29 cellular contexts compared by ENCODE assay signal in genomic region chr2:71496156-71496770, GRCh38. TPM values are rescaled to one million over a fixed set of nuclear protein-coding genes. Genes with fewer than 3 reads are reported as not detected.
DNase-seq lines count a peak whose midpoint lies in the region; ATAC-seq and TF ChIP-seq lines count a peak whose summit lies in the region.
"Had no signal": no experiment of that assay in that cellular context is flagged by ENCODE, and none has a peak within 500 bp of the region (broad histone marks: within the 10 kb centered on the region; RNA-seq: fewer than 3 reads in every experiment).

No MANE protein-coding gene starts in this region.

- H3K9ac ChIP-seq in neuronal stem cell (ENCODE audit: low read depth, low read length, poor library complexity) = no peak overlapping the region

- no peaks in the 10 kb centered on the region for H3K27me3 ChIP-seq in right cardiac atrium (ENCODE audit: control insufficient read depth, insufficient read depth)
- no peaks in the 10 kb centered on the region for H3K27me3 ChIP-seq in neuronal stem cell (ENCODE audit: control insufficient read depth in 3 of 3, insufficient read depth in 3 of 3, low read depth in 1 of 3, low read length in 3 of 3)
- H3K27me3 ChIP-seq: breast epithelium, ovary, Peyer's patch had no signal

- H3K27me3 Mint-ChIP-seq in Calu3 (ENCODE audit: unreplicated experiment) (no peaks in the 10 kb centered on the region), WTC11 (ENCODE audit: low read depth) (no peaks in the 10 kb centered on the region; the same call in 1 of the 2 replicates)
- H3K27me3 Mint-ChIP-seq in activated naive CD4-positive, alpha-beta T cell treated with anti-CD3 and anti-CD28 coated beads for 36 hours (ENCODE audit: low read depth) = peaks cover 9% of the 10 kb centered on the region
- H3K27me3 Mint-ChIP-seq: stimulated activated naive CD8-positive, alpha-beta T cell treated with anti-CD3 and anti-CD28 coated beads, Interleukin-15, amount 100 ng/mL, for 72 hours; type B pancreatic cell had no signal

- no peak overlapping the region for H3K4ac ChIP-seq in neuronal stem cell (ENCODE audit: low read length)

- H3K9me3 Mint-ChIP-seq in Calu3 (ENCODE audit: low read depth, unreplicated experiment) (no peaks in the 10 kb centered on the region), WTC11 (peaks cover 4% of the 10 kb centered on the region; the same call in 1 of the 2 replicates)
- no peaks in the 10 kb centered on the region for H3K9me3 Mint-ChIP-seq in activated naive CD4-positive, alpha-beta T cell treated with anti-CD3 and anti-CD28 coated beads for 36 hours
- H3K9me3 Mint-ChIP-seq: CD4-positive, alpha-beta T cell; HFFc6; memory B cell; stimulated activated naive CD8-positive, alpha-beta T cell treated with anti-CD3 and anti-CD28 coated beads, Interleukin-15, amount 100 ng/mL, for 72 hours; T-helper 1 cell treated with Interleukin-12 subunit alpha and Interleukin-12 subunit beta and Interleukin-4 antibody, amounts not matched to agents 30 μg/mL and 1 μg/mL, for 36 hours; type B pancreatic cell had no signal

- no peak overlapping the region for H2AK5ac ChIP-seq in neuronal stem cell (ENCODE audit: low read depth, low read length)

- no peak overlapping the region for H3K18ac ChIP-seq in neuronal stem cell (ENCODE audit: low read length)

- H2BK120ac ChIP-seq in neuronal stem cell (ENCODE audit: low read depth, low read length) = no peak overlapping the region

- H3K4me2 ChIP-seq in neuronal stem cell (ENCODE audit: insufficient read depth, low read length, poor library complexity, severe bottlenecking) = no peak overlapping the region

- no peak for TF ChIP-seq CTCF in Calu3 (IDR thresholded peaks at IDR 0.05; ENCODE audit: unreplicated experiment)
- TF ChIP-seq CTCF in WTC11 (IDR thresholded peaks at IDR 0.05) = no peak

- no peak overlapping the region for H4K91ac ChIP-seq in neuronal stem cell (ENCODE audit: low read depth, low read length, poor library complexity)

- H3K4me3 ChIP-seq in right cardiac atrium (ENCODE audit: low read length) (no peak overlapping the region), neuronal stem cell (ENCODE audit: low read length in 2 of 2) (no peak overlapping the region)
- H3K4me3 ChIP-seq: breast epithelium, coronary artery, ovary, Peyer's patch had no signal

- H3K36me3 ChIP-seq in neuronal stem cell (replicated peaks in 1 of 2; ENCODE audit: control insufficient read depth in 2 of 2, insufficient read depth in 2 of 2, low read length in 2 of 2) = no peaks in the 10 kb centered on the region
- H3K36me3 ChIP-seq: breast epithelium, ovary, Peyer's patch had no signal

- no peaks in the 10 kb centered on the region for H3K79me1 ChIP-seq in neuronal stem cell (ENCODE audit: low read depth, low read length)

- H2BK5ac ChIP-seq in neuronal stem cell (ENCODE audit: low read length) = no peak overlapping the region

- H3K4me1 Mint-ChIP-seq in Calu3 (ENCODE audit: low read depth, unreplicated experiment) = peaks cover 57% of the 10 kb centered on the region
- H3K4me1 Mint-ChIP-seq in WTC11 = peaks cover 42% of the 10 kb centered on the region
- H3K4me1 Mint-ChIP-seq in activated naive CD4-positive, alpha-beta T cell treated with anti-CD3 and anti-CD28 coated beads for 36 hours (ENCODE audit: low read depth) = no peaks in the 10 kb centered on the region
- H3K4me1 Mint-ChIP-seq: activated CD4-positive, alpha-beta T cell treated with anti-CD3 and anti-CD28 coated beads for 36 hours; activated naive CD4-positive, alpha-beta T cell treated with anti-CD3 and anti-CD28 coated beads, Interleukin-2, amount 10 ng/mL, durations not matched to agents 7 days and 5 days; memory B cell; naive B cell; stimulated activated naive CD8-positive, alpha-beta T cell treated with anti-CD3 and anti-CD28 coated beads, Interleukin-15, amount 100 ng/mL, for 72 hours had no signal

- peak overlapping the region; percentile 42 for H2AFZ ChIP-seq in neuronal stem cell (ENCODE audit: low read length)

- ATAC-seq in WTC11 = peak; percentile 94
- peak; percentile 54 to 59 for ATAC-seq in right cardiac atrium
- no peak for ATAC-seq in stimulated activated naive CD8-positive, alpha-beta T cell treated with anti-CD3 and anti-CD28 coated beads, Interleukin-15, Interleukin-2, amounts not matched to agents 100 U/mL and 50 U/mL, for 24 hours
- ATAC-seq: activated CD4-positive, alpha-beta T cell treated with anti-CD3 and anti-CD28 coated beads for 36 hours; sciatic nerve; stimulated activated naive CD8-positive, alpha-beta T cell treated with anti-CD3 and anti-CD28 coated beads, Interleukin-15, amount 100 ng/mL, for 72 hours had no signal

- H3K27ac ChIP-seq in right cardiac atrium (ENCODE audit: low read length) (no peak overlapping the region), neuronal stem cell (replicated peaks; ENCODE audit: low read length) (no peak overlapping the region)
- H3K27ac ChIP-seq: breast epithelium, ovary, Peyer's patch had no signal

- H3K14ac ChIP-seq in neuronal stem cell (ENCODE audit: low read length) = no peak overlapping the region

- H2BK15ac ChIP-seq in neuronal stem cell (ENCODE audit: low read length) = no peak overlapping the region

- intact Hi-C loops in Calu3 (cut with micrococcal nuclease; ENCODE audit: unreplicated experiment) = loop anchor here (10.0 kb wide), 1 partner anchor 281 kb away; no protein-coding TSS in a partner anchor
- intact Hi-C loops in right cardiac atrium (cut with DNase I) = no loop called here
- intact Hi-C loops in activated naive CD4-positive, alpha-beta T cell treated with anti-CD3 and anti-CD28 coated beads for 36 hours (cut with micrococcal nuclease) = no loop called here

- H3K9me3 ChIP-seq in right cardiac atrium (ENCODE audit: control insufficient read depth, low read length) (no peaks in the 10 kb centered on the region), neuronal stem cell (replicated peaks in 1 of 2; ENCODE audit: control insufficient read depth in 2 of 2, insufficient read depth in 1 of 2, low read depth in 1 of 2, low read length in 2 of 2) (no peaks in the 10 kb centered on the region)
- H3K9me3 ChIP-seq: breast epithelium, ovary, Peyer's patch had no signal

- DNase-seq in Calu3 (peak; percentile 25), WTC11 (ENCODE audit: low spot score) (no peak), right cardiac atrium (no peak), neuronal stem cell (ENCODE audit: low spot score) (no peak), HCEC 1CT (no peak)
- no peak for DNase-seq in activated CD4-positive, alpha-beta T cell treated with anti-CD3 and anti-CD28 coated beads, Interleukin-2, amount 50 U/mL, for 48 hours
- DNase-seq in stimulated activated naive CD8-positive, alpha-beta T cell treated with anti-CD3 and anti-CD28 coated beads, Interleukin-15, Interleukin-2, amounts not matched to agents 100 U/mL and 50 U/mL, for 24 hours = no peak
- DNase-seq in activated naive CD4-positive, alpha-beta T cell treated with anti-CD3 and anti-CD28 coated beads for 36 hours = no peak
- DNase-seq: activated CD4-positive, alpha-beta T cell treated with anti-CD3 and anti-CD28 coated beads for 36 hours; activated naive CD4-positive, alpha-beta T cell treated with anti-CD3 and anti-CD28 coated beads, Interleukin-2, amount 10 ng/mL, durations not matched to agents 7 days and 5 days; amniotic stem cell; EL; HFFc6; kidney glomerular epithelial cell; naive B cell; NCI-H1436; NCI-H510A; NK-92 treated with Interleukin-12 subunit alpha and Interleukin-12 subunit beta, amount 100 ng/mL, for 24 hours; ovary; stimulated activated CD4-positive, alpha-beta T cell treated with anti-CD3 and anti-CD28 coated beads, Interleukin-15, amount 100 ng/mL, for 24 hours; stimulated activated naive CD8-positive, alpha-beta T cell treated with anti-CD3 and anti-CD28 coated beads, Interleukin-15, amount 100 ng/mL, for 72 hours had no signal

- POLR2A ChIA-PET in WTC11 (lab: Charles Lee) = no interaction called here

- H3K36me3 Mint-ChIP-seq in Calu3 (ENCODE audit: insufficient read depth, unreplicated experiment) = peaks cover 5% of the 10 kb centered on the region
- no peaks in the 10 kb centered on the region; the same call in none of the 2 replicates for H3K36me3 Mint-ChIP-seq in WTC11
- H3K36me3 Mint-ChIP-seq in activated naive CD4-positive, alpha-beta T cell treated with anti-CD3 and anti-CD28 coated beads for 36 hours (ENCODE audit: low read depth) = no peaks in the 10 kb centered on the region
- H3K36me3 Mint-ChIP-seq: activated naive CD4-positive, alpha-beta T cell treated with anti-CD3 and anti-CD28 coated beads, Interleukin-2, amount 10 ng/mL, durations not matched to agents 7 days and 5 days; memory B cell; naive B cell; type B pancreatic cell had no signal

- H2BK12ac ChIP-seq in neuronal stem cell (ENCODE audit: low read length) = no peak overlapping the region

- H3K27ac Mint-ChIP-seq in Calu3 (ENCODE audit: unreplicated experiment) = peak overlapping the region; percentile 40
- no peak overlapping the region; the same call in 1 of the 2 replicates for H3K27ac Mint-ChIP-seq in WTC11
- no peak overlapping the region for H3K27ac Mint-ChIP-seq in activated naive CD4-positive, alpha-beta T cell treated with anti-CD3 and anti-CD28 coated beads for 36 hours
- H3K27ac Mint-ChIP-seq: activated CD4-positive, alpha-beta T cell treated with anti-CD3 and anti-CD28 coated beads for 36 hours; activated naive CD4-positive, alpha-beta T cell treated with anti-CD3 and anti-CD28 coated beads, Interleukin-2, amount 10 ng/mL, durations not matched to agents 7 days and 5 days; CD4-positive, alpha-beta T cell; memory B cell; naive B cell; T-helper 1 cell treated with Interleukin-12 subunit alpha and Interleukin-12 subunit beta and Interleukin-4 antibody, amounts not matched to agents 30 μg/mL and 1 μg/mL, for 36 hours; type B pancreatic cell had no signal

- H3K4me3 Mint-ChIP-seq in Calu3 (ENCODE audit: low read depth, unreplicated experiment) (no peak overlapping the region), WTC11 (no peak overlapping the region)
- no peak overlapping the region for H3K4me3 Mint-ChIP-seq in activated naive CD4-positive, alpha-beta T cell treated with anti-CD3 and anti-CD28 coated beads for 36 hours
- H3K4me3 Mint-ChIP-seq: activated CD4-positive, alpha-beta T cell treated with anti-CD3 and anti-CD28 coated beads for 36 hours; activated naive CD4-positive, alpha-beta T cell treated with anti-CD3 and anti-CD28 coated beads, Interleukin-2, amount 10 ng/mL, durations not matched to agents 7 days and 5 days; CD4-positive, alpha-beta T cell; HFFc6; memory B cell; naive B cell; stimulated activated naive CD8-positive, alpha-beta T cell treated with anti-CD3 and anti-CD28 coated beads, Interleukin-15, amount 100 ng/mL, for 72 hours; T-helper 1 cell treated with Interleukin-12 subunit alpha and Interleukin-12 subunit beta and Interleukin-4 antibody, amounts not matched to agents 30 μg/mL and 1 μg/mL, for 36 hours; type B pancreatic cell had no signal

- CTCF ChIA-PET in Calu3 (lab: Charles Lee) = interaction anchor here (0.5 to 1.5 kb wide), 2 partner anchors 35 to 165 kb away, joined by 4 read pairs; partner anchors contain the start of gene ZNF638
- CTCF ChIA-PET in WTC11 (lab: Charles Lee) = interaction anchor here (1.0 to 3.3 kb wide), 7 partner anchors 14 to 199 kb away, joined by 3 to 24 read pairs (median 6); no protein-coding TSS in a partner anchor
- CTCF ChIA-PET in activated naive CD4-positive, alpha-beta T cell treated with anti-CD3 and anti-CD28 coated beads for 36 hours (lab: Charles Lee) = interaction anchor here (1.5 kb wide), 1 partner anchor 197 kb away, joined by 4 read pairs; no protein-coding TSS in a partner anchor

- H3K23ac ChIP-seq in neuronal stem cell (ENCODE audit: low read depth, low read length, poor library complexity) = no peak overlapping the region

- no TSS peak for BruUV-seq in Calu3 (replicated peaks; lab: Mats Ljungman, UMichigan)

- H3K4me1 ChIP-seq in right cardiac atrium (ENCODE audit: control insufficient read depth, insufficient read depth, low read length) (peaks cover 11% of the 10 kb centered on the region), neuronal stem cell (ENCODE audit: control insufficient read depth in 2 of 2, insufficient read depth in 1 of 2, low read depth in 1 of 2, low read length in 2 of 2) (peaks cover 7 to 17% of the 10 kb centered on the region in 2 donors)
- H3K4me1 ChIP-seq: breast epithelium, Peyer's patch had no signal

- WGBS in right cardiac atrium = 64% methylated on average over 9 of the region's 9 CpGs
- WGBS in neuronal stem cell (ENCODE audit: extremely low coverage in 2 of 2, insufficient read length in 2 of 2, insufficient replicate concordance in 1 of 2), 2 donors = no CpG with 5 or more reads among the region's 9 CpGs

- no peak overlapping the region for H4K8ac ChIP-seq in neuronal stem cell (ENCODE audit: low read depth, low read length)

RNA-seq across cellular contexts. Expression of gene DYSF, which starts 42.9 kb away (rescaled TPM):
- total RNA-seq in Calu3 (2022) = 1.4 and 3.2 TPM in 2 replicates
- total RNA-seq in WTC11 (2021) = 14.8 to 15.5 TPM (median 15.0 TPM) in 3 replicates
- total RNA-seq in right cardiac atrium = 10 to 100 TPM; 42.0 to 49.4 (median 43.8) TPM
- polyA plus RNA-seq in right cardiac atrium = 36.7 TPM
- 0.43 TPM for polyA plus RNA-seq in neuronal stem cell (2013, experiment 1 of 2)
- polyA plus RNA-seq in neuronal stem cell (2013, experiment 2 of 2) = 0.35 TPM
- total RNA-seq in activated naive CD4-positive, alpha-beta T cell treated with anti-CD3 and anti-CD28 coated beads for 36 hours = under 1 TPM; 0.05 to 0.07 TPM
